11 cellular contexts compared by ENCODE assay signal in genomic region chr5:77379558-77380061, GRCh38.
DNase-seq lines count a peak whose midpoint lies in the region; ATAC-seq and TF ChIP-seq lines count a peak whose summit lies in the region.
"Had no signal": no experiment of that assay in that cellular context is flagged by ENCODE, and none has a peak within 500 bp of the region (broad histone marks: within the 10 kb centered on the region; RNA-seq: fewer than 3 reads in every experiment).

No MANE protein-coding gene starts in this region.

- H2AFZ ChIP-seq in MM.1S (ENCODE audit: low read length): no peak overlapping the region

- no peaks in the 10 kb centered on the region for H3F3A ChIP-seq in MM.1S (ENCODE audit: insufficient read depth, low read length)

- intact Hi-C loops in uterus (cut with DNase I; ENCODE audit: low total_unique reads): no loop called here

- no peak overlapping the region for H3K9ac ChIP-seq in MM.1S (ENCODE audit: low read length)

- H3K9me3 Mint-ChIP-seq in activated CD8-positive, alpha-beta memory T cell treated with anti-CD3 and anti-CD28 coated beads, Interleukin-2, amount 10 ng/mL, durations not matched to agents 7 days and 5 days (ENCODE audit: low read depth): no peaks in the 10 kb centered on the region
- peaks cover 6% of the 10 kb centered on the region for H3K9me3 Mint-ChIP-seq in stimulated activated naive CD8-positive, alpha-beta T cell treated with anti-CD3 and anti-CD28 coated beads, Interleukin-15, Interleukin-2, amounts not matched to agents 100 ng/mL and 50 ng/mL, for 24 hours

- no peaks in the 10 kb centered on the region for H4K20me1 ChIP-seq in MM.1S (ENCODE audit: insufficient read depth, low read length)

- H3K27me3 ChIP-seq in uterus (no peaks in the 10 kb centered on the region), MM.1S (replicated peaks; ENCODE audit: insufficient read depth, low read length) (no peaks in the 10 kb centered on the region)

- no peak overlapping the region for H3K4me2 ChIP-seq in MM.1S (ENCODE audit: low read depth, low read length)

- TF ChIP-seq POLR2A in uterus (IDR thresholded peaks at IDR 0.05): no peak

- H3K9me2 ChIP-seq in MM.1S (replicated peaks; ENCODE audit: insufficient read depth, low read length): no peaks in the 10 kb centered on the region

- H3K27me3 Mint-ChIP-seq in activated CD8-positive, alpha-beta memory T cell treated with anti-CD3 and anti-CD28 coated beads, Interleukin-2, amount 10 ng/mL, durations not matched to agents 7 days and 5 days: peaks cover 2% of the 10 kb centered on the region
- H3K27me3 Mint-ChIP-seq in stimulated activated naive CD8-positive, alpha-beta T cell treated with anti-CD3 and anti-CD28 coated beads, Interleukin-15, Interleukin-2, amounts not matched to agents 100 ng/mL and 50 ng/mL, for 24 hours: peaks cover 13% of the 10 kb centered on the region

- H3K9me3 ChIP-seq in uterus: no peaks in the 10 kb centered on the region
- no peaks in the 10 kb centered on the region for H3K9me3 ChIP-seq in MM.1S (replicated peaks; ENCODE audit: insufficient read depth, low read length)

- H3K79me2 ChIP-seq in MM.1S (ENCODE audit: low read length): no peaks in the 10 kb centered on the region

- H3K27ac ChIP-seq in uterus (no peak overlapping the region), MM.1S (ENCODE audit: low read length) (no peak overlapping the region)

- peaks cover 26% of the 10 kb centered on the region for H3K4me1 Mint-ChIP-seq in activated CD8-positive, alpha-beta memory T cell treated with anti-CD3 and anti-CD28 coated beads, Interleukin-2, amount 10 ng/mL, durations not matched to agents 7 days and 5 days
- H3K4me1 Mint-ChIP-seq in stimulated activated naive CD8-positive, alpha-beta T cell treated with anti-CD3 and anti-CD28 coated beads, Interleukin-15, Interleukin-2, amounts not matched to agents 100 ng/mL and 50 ng/mL, for 24 hours (ENCODE audit: low read depth): peaks cover 28% of the 10 kb centered on the region
- H3K4me1 Mint-ChIP-seq: nephron had no signal

- no peak for TF ChIP-seq CTCF in uterus (IDR thresholded peaks at IDR 0.05)
- no peak for TF ChIP-seq CTCF in MM.1S (IDR thresholded peaks at IDR 0.05; ENCODE audit: low read length)

- peak overlapping the region; percentile 79 for H3K27ac Mint-ChIP-seq in activated CD8-positive, alpha-beta memory T cell treated with anti-CD3 and anti-CD28 coated beads, Interleukin-2, amount 10 ng/mL, durations not matched to agents 7 days and 5 days
- H3K27ac Mint-ChIP-seq in stimulated activated naive CD8-positive, alpha-beta T cell treated with anti-CD3 and anti-CD28 coated beads, Interleukin-15, Interleukin-2, amounts not matched to agents 100 ng/mL and 50 ng/mL, for 24 hours: no peak overlapping the region

- H3K4me3 Mint-ChIP-seq in activated CD8-positive, alpha-beta memory T cell treated with anti-CD3 and anti-CD28 coated beads, Interleukin-2, amount 10 ng/mL, durations not matched to agents 7 days and 5 days: no peak overlapping the region
- peak overlapping the region; percentile 25 for H3K4me3 Mint-ChIP-seq in stimulated activated naive CD8-positive, alpha-beta T cell treated with anti-CD3 and anti-CD28 coated beads, Interleukin-15, Interleukin-2, amounts not matched to agents 100 ng/mL and 50 ng/mL, for 24 hours
- H3K4me3 Mint-ChIP-seq: nephron had no signal

- H3K4me1 ChIP-seq in uterus (no peaks in the 10 kb centered on the region), MM.1S (ENCODE audit: low read length) (no peaks in the 10 kb centered on the region)

- ATAC-seq in activated CD8-positive, alpha-beta memory T cell treated with anti-CD3 and anti-CD28 coated beads, Interleukin-2, amount 10 ng/mL, durations not matched to agents 7 days and 5 days: peak; percentile 88
- peak; percentile 85 for ATAC-seq in HG03378 (IDR thresholded peaks at IDR 0.05; ENCODE audit: unreplicated experiment)

- CTCF ChIA-PET in activated CD8-positive, alpha-beta memory T cell treated with anti-CD3 and anti-CD28 coated beads, Interleukin-2, amount 10 ng/mL, durations not matched to agents 7 days and 5 days (lab: Charles Lee): no interaction called here

- no peaks in the 10 kb centered on the region for H3K36me3 Mint-ChIP-seq in activated CD8-positive, alpha-beta memory T cell treated with anti-CD3 and anti-CD28 coated beads, Interleukin-2, amount 10 ng/mL, durations not matched to agents 7 days and 5 days
- no peaks in the 10 kb centered on the region for H3K36me3 Mint-ChIP-seq in stimulated activated naive CD8-positive, alpha-beta T cell treated with anti-CD3 and anti-CD28 coated beads, Interleukin-15, Interleukin-2, amounts not matched to agents 100 ng/mL and 50 ng/mL, for 24 hours (ENCODE audit: low read depth)

- H3K4me3 ChIP-seq in uterus (no peak overlapping the region), MM.1S (ENCODE audit: low read length) (no peak overlapping the region)

- no peaks in the 10 kb centered on the region for H3K36me3 ChIP-seq in uterus
- H3K36me3 ChIP-seq in MM.1S (replicated peaks; ENCODE audit: insufficient read depth, low read length): no peaks in the 10 kb centered on the region

- peak; percentile 59 for DNase-seq in activated CD8-positive, alpha-beta memory T cell treated with anti-CD3 and anti-CD28 coated beads, Interleukin-2, amount 10 ng/mL, durations not matched to agents 7 days and 5 days
- DNase-seq in activated CD8-positive, alpha-beta memory T cell treated with anti-CD3 and anti-CD28 coated beads, Interleukin-2, amount 50 U/mL, for 4 hours: no peak
- DNase-seq in activated T-helper 9 cell treated with anti-CD3 and anti-CD28 coated beads, Interleukin-2, amount 50 U/mL, for 16 hours (ENCODE audit: low read depth): peak; percentile 6
- DNase-seq in uterus: no peak
- no peak for DNase-seq in MM.1S
- no peak for DNase-seq in NCI-H774 (lab: John Stamatoyannopoulos, UW)
- DNase-seq: NCI-H187 treated with DMSO at 0.1 percent for 48 hours, substantia nigra had no signal

Comparison
In these comparisons a context has a peak if more than half of its experiments do, and no peak if none do; other contexts are left out.
1. DNase-seq: peak in activated CD8-positive, alpha-beta memory T cell treated with anti-CD3 and anti-CD28 coated beads, Interleukin-2, amount 10 ng/mL, durations not matched to agents 7 days and 5 days (single experiment) and activated T-helper 9 cell treated with anti-CD3 and anti-CD28 coated beads, Interleukin-2, amount 50 U/mL, for 16 hours (single experiment); none in activated CD8-positive, alpha-beta memory T cell treated with anti-CD3 and anti-CD28 coated beads, Interleukin-2, amount 50 U/mL, for 4 hours (single experiment), uterus (0 of 2), MM.1S (single experiment) and NCI-H774 (single experiment).